Comparison of ENCODE assay signal across 20 cellular contexts in the genomic region with DNA sequence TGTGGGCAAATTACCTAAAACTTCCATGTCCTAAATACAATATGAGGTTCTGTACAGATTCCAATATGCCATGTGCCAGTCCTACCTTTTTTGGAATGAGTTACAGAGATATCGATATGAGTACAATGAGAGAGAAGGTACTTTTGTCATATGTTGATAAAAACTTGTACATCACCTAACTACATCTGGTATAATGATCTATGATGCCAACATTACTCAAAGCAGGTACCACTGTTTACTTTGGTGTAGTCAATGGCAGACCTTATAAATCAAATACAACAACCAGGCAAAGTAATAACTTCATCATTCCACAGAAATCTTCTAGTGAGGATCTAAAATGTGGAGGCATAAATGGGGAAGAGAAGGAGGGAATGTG. TPM values are rescaled to one million over a fixed set of nuclear protein-coding genes. Genes with fewer than 3 reads are reported as not detected.
DNase-seq lines count a peak whose midpoint lies in the region; ATAC-seq and TF ChIP-seq lines count a peak whose summit lies in the region.
"Had no signal": no experiment of that assay in that cellular context is flagged by ENCODE, and none has a peak within 500 bp of the region (broad histone marks: within the 10 kb centered on the region; RNA-seq: fewer than 3 reads in every experiment).

No MANE protein-coding gene starts in this region.

- peak overlapping the region; percentile 17 for H3K4me3 Mint-ChIP-seq in Calu3 (ENCODE audit: low read depth, unreplicated experiment)
- peak overlapping the region; percentile 13 for H3K4me3 Mint-ChIP-seq in activated T-helper 2 cell treated with anti-CD3 and anti-CD28 coated beads, Interferon-gamma antibody, Interleukin-2, Interleukin-4, amounts not matched to agents 10 μg/mL and 5 μg/mL and 100 μg/mL, durations not matched to agents 14 hours and 24 hours and 36 hours (ENCODE audit: low read depth)
- H3K4me3 Mint-ChIP-seq: activated B cell treated with CpG ODN at 0.5 μM for 24 hours had no signal

- peaks cover 9% of the 10 kb centered on the region for H3K79me2 ChIP-seq in hepatocyte

- no peaks in the 10 kb centered on the region for H3K9me3 Mint-ChIP-seq in Calu3 (ENCODE audit: low read depth, unreplicated experiment)
- H3K9me3 Mint-ChIP-seq in activated T-helper 2 cell treated with anti-CD3 and anti-CD28 coated beads, Interferon-gamma antibody, Interleukin-2, Interleukin-4, amounts not matched to agents 10 μg/mL and 5 μg/mL and 100 μg/mL, durations not matched to agents 14 hours and 24 hours and 36 hours = no peaks in the 10 kb centered on the region
- H3K9me3 Mint-ChIP-seq: activated B cell treated with CpG ODN at 0.5 μM for 24 hours, IgD-negative memory B cell had no signal

- WGBS in hepatocyte (ENCODE audit: low lambda C conversion rate, missing lambda C conversion rate) = 100% methylated on average over 1 of the region's 1 CpG

- peak overlapping the region; percentile 83 for H3K27ac Mint-ChIP-seq in Calu3 (ENCODE audit: unreplicated experiment)
- H3K27ac Mint-ChIP-seq in activated T-helper 2 cell treated with anti-CD3 and anti-CD28 coated beads, Interferon-gamma antibody, Interleukin-2, Interleukin-4, amounts not matched to agents 10 μg/mL and 5 μg/mL and 100 μg/mL, durations not matched to agents 14 hours and 24 hours and 36 hours = peak overlapping the region; percentile 75
- H3K27ac Mint-ChIP-seq: IgD-negative memory B cell had no signal

- H3K4me2 ChIP-seq in hepatocyte = no peak overlapping the region

- no TSS peak for BruUV-seq in Calu3 (replicated peaks; lab: Mats Ljungman, UMichigan)

- TF ChIP-seq CTCF in 22Rv1 (IDR thresholded peaks at IDR 0.05) (no peak), Calu3 (IDR thresholded peaks at IDR 0.05; ENCODE audit: unreplicated experiment) (no peak), hepatocyte (IDR thresholded peaks at IDR 0.05; ENCODE audit: poor library complexity) (no peak)

- in situ Hi-C loops in KBM-7 (cut with MboI; ENCODE audit: low pct_unique_long_range_greater_than_20kb, low sequenced_read_pairs) = no loop called here

- no peaks in the 10 kb centered on the region for H3K9me2 ChIP-seq in hepatocyte (replicated peaks; ENCODE audit: insufficient read depth)

- no peak overlapping the region for H3K4me3 ChIP-seq in hepatocyte
- H3K4me3 ChIP-seq: GM23248, right lobe of liver had no signal

- peak overlapping the region; percentile 68 for H3K27ac ChIP-seq in 22Rv1
- H3K27ac ChIP-seq in hepatocyte = peak overlapping the region; percentile 89
- H3K27ac ChIP-seq: GM23248, right lobe of liver had no signal

- no peak overlapping the region for H2AFZ ChIP-seq in hepatocyte
- H2AFZ ChIP-seq: GM23248 had no signal

- H3K27me3 Mint-ChIP-seq in Calu3 (ENCODE audit: unreplicated experiment) = no peaks in the 10 kb centered on the region
- no peaks in the 10 kb centered on the region for H3K27me3 Mint-ChIP-seq in activated T-helper 2 cell treated with anti-CD3 and anti-CD28 coated beads, Interferon-gamma antibody, Interleukin-2, Interleukin-4, amounts not matched to agents 10 μg/mL and 5 μg/mL and 100 μg/mL, durations not matched to agents 14 hours and 24 hours and 36 hours (ENCODE audit: low read depth)
- H3K27me3 Mint-ChIP-seq: activated B cell treated with CpG ODN at 0.5 μM for 24 hours, IgD-negative memory B cell had no signal

- no peaks in the 10 kb centered on the region for H3K9me3 ChIP-seq in hepatocyte (ENCODE audit: low read depth)
- H3K9me3 ChIP-seq: right lobe of liver had no signal

- no peaks in the 10 kb centered on the region for H3K4me1 ChIP-seq in hepatocyte (ENCODE audit: insufficient read depth)
- H3K4me1 ChIP-seq: right lobe of liver had no signal

- H4K20me1 ChIP-seq in hepatocyte (ENCODE audit: insufficient read depth, poor library complexity, severe bottlenecking) = no peaks in the 10 kb centered on the region

- no peak for ATAC-seq in HG03565 (IDR thresholded peaks at IDR 0.05; ENCODE audit: unreplicated experiment)
- ATAC-seq: left lobe of liver, Right ventricle myocardium inferior had no signal

- DNase-seq in Calu3 (no peak), hepatocyte (ENCODE audit: low spot score) (no peak), SIG-M5 treated with dmso at 0.1 percent for 504 hours (lab: John Stamatoyannopoulos, UW; ENCODE audit: unreplicated experiment) (no peak), KBM-7 (no peak)
- no peak for DNase-seq in activated T-helper 2 cell treated with anti-CD3 and anti-CD28 coated beads, Interferon-gamma antibody, Interleukin-2, Interleukin-4, amounts not matched to agents 10 μg/mL and 5 μg/mL and 100 μg/mL, durations not matched to agents 14 hours and 24 hours and 36 hours (ENCODE audit: low spot score)
- DNase-seq: activated B cell treated with CpG ODN at 0.5 μM for 24 hours, AML-193, anterior cingulate cortex, MV-4-11, NCI-H2029 treated with DMSO at 0.1 percent for 48 hours, NCI-H510A, right lobe of liver had no signal

- no peaks in the 10 kb centered on the region for H3K36me3 ChIP-seq in hepatocyte (replicated peaks; ENCODE audit: insufficient read depth, low read depth)

- no peaks in the 10 kb centered on the region for H3K27me3 ChIP-seq in hepatocyte
- H3K27me3 ChIP-seq: right lobe of liver had no signal

- intact Hi-C loops in Calu3 (cut with micrococcal nuclease; ENCODE audit: unreplicated experiment) = no loop called here
- intact Hi-C loops in activated T-helper 2 cell treated with anti-CD3 and anti-CD28 coated beads, Interferon-gamma antibody, Interleukin-2, Interleukin-4, amounts not matched to agents 10 μg/mL and 5 μg/mL and 100 μg/mL, durations not matched to agents 14 hours and 24 hours and 36 hours (cut with micrococcal nuclease) = no loop called here

- H3K36me3 Mint-ChIP-seq in Calu3 (ENCODE audit: insufficient read depth, unreplicated experiment) = peaks cover 39% of the 10 kb centered on the region
- H3K36me3 Mint-ChIP-seq in activated T-helper 2 cell treated with anti-CD3 and anti-CD28 coated beads, Interferon-gamma antibody, Interleukin-2, Interleukin-4, amounts not matched to agents 10 μg/mL and 5 μg/mL and 100 μg/mL, durations not matched to agents 14 hours and 24 hours and 36 hours (ENCODE audit: low read depth) = peaks cover 63% of the 10 kb centered on the region

- CTCF ChIA-PET in Calu3 (lab: Charles Lee) = interaction anchor here (1.4 to 1.8 kb wide), 2 partner anchors 15 to 206 kb away, joined by 3 to 6 read pairs; no protein-coding TSS in a partner anchor

- peaks cover 16% of the 10 kb centered on the region for H3K4me1 Mint-ChIP-seq in Calu3 (ENCODE audit: low read depth, unreplicated experiment)
- H3K4me1 Mint-ChIP-seq in activated T-helper 2 cell treated with anti-CD3 and anti-CD28 coated beads, Interferon-gamma antibody, Interleukin-2, Interleukin-4, amounts not matched to agents 10 μg/mL and 5 μg/mL and 100 μg/mL, durations not matched to agents 14 hours and 24 hours and 36 hours (ENCODE audit: low read depth) = peaks cover 22% of the 10 kb centered on the region

RNA-seq across cellular contexts. Expression of a gene that starts 12.7 kb away (rescaled TPM):
- total RNA-seq in Calu3 (2022) (30.4 and 32.5 TPM in 2 replicates), hepatocyte (24.4 and 29.4 TPM in 2 replicates)
- total RNA-seq in activated T-helper 2 cell treated with anti-CD3 and anti-CD28 coated beads, Interferon-gamma antibody, Interleukin-2, Interleukin-4, amounts not matched to agents 10 μg/mL and 5 μg/mL and 100 μg/mL, durations not matched to agents 14 hours and 24 hours and 36 hours = 32.7 and 33.6 TPM in 2 replicates
- polyA plus RNA-seq in hepatocyte = 10.7 and 12.0 TPM in 2 replicates

RNA-seq across cellular contexts. Expression of a gene that starts 35.4 kb away (rescaled TPM):
- total RNA-seq in Calu3 (2022) = not detected in 2 replicates
- total RNA-seq in activated T-helper 2 cell treated with anti-CD3 and anti-CD28 coated beads, Interferon-gamma antibody, Interleukin-2, Interleukin-4, amounts not matched to agents 10 μg/mL and 5 μg/mL and 100 μg/mL, durations not matched to agents 14 hours and 24 hours and 36 hours = 0.07 TPM in 1 of 2 replicates, not detected in the other
- not detected in 2 replicates for total RNA-seq in hepatocyte
- 0.05 and 0.19 TPM in 2 replicates for polyA plus RNA-seq in hepatocyte
- total RNA-seq: G401; GM23248; T-helper 1 cell treated with Interleukin-12 subunit alpha and Interleukin-12 subunit beta and Interleukin-4 antibody, amounts not matched to agents 30 ng/mL and 1 ng/mL, for 36 hours had no signal
- polyA plus RNA-seq: GM23248 had no signal

RNA-seq across cellular contexts. Expression of a gene that starts 54.0 kb away (rescaled TPM):
- total RNA-seq in Calu3 (2022) = 46.2 and 54.3 TPM in 2 replicates
- total RNA-seq in activated T-helper 2 cell treated with anti-CD3 and anti-CD28 coated beads, Interferon-gamma antibody, Interleukin-2, Interleukin-4, amounts not matched to agents 10 μg/mL and 5 μg/mL and 100 μg/mL, durations not matched to agents 14 hours and 24 hours and 36 hours = 66.0 and 66.5 TPM in 2 replicates
- 51.6 and 60.1 TPM in 2 replicates for total RNA-seq in hepatocyte
- 36.2 and 41.3 TPM in 2 replicates for polyA plus RNA-seq in hepatocyte

RNA-seq across cellular contexts. Expression of a gene that starts 54.4 kb away (rescaled TPM):
- total RNA-seq in Calu3 (2022) = 205 TPM in 2 replicates
- 217 and 228 TPM in 2 replicates for total RNA-seq in activated T-helper 2 cell treated with anti-CD3 and anti-CD28 coated beads, Interferon-gamma antibody, Interleukin-2, Interleukin-4, amounts not matched to agents 10 μg/mL and 5 μg/mL and 100 μg/mL, durations not matched to agents 14 hours and 24 hours and 36 hours
- 56.5 and 84.2 TPM in 2 replicates for total RNA-seq in hepatocyte
- polyA plus RNA-seq in hepatocyte = 147 and 148 TPM in 2 replicates

RNA-seq across cellular contexts. Expression of a gene that starts 57.1 kb away (rescaled TPM):
- total RNA-seq in Calu3 (2022) (28.6 and 30.5 TPM in 2 replicates), hepatocyte (9.8 and 13.9 TPM in 2 replicates)
- total RNA-seq in activated T-helper 2 cell treated with anti-CD3 and anti-CD28 coated beads, Interferon-gamma antibody, Interleukin-2, Interleukin-4, amounts not matched to agents 10 μg/mL and 5 μg/mL and 100 μg/mL, durations not matched to agents 14 hours and 24 hours and 36 hours = 31.2 and 31.5 TPM in 2 replicates
- polyA plus RNA-seq in hepatocyte = 23.4 and 28.5 TPM in 2 replicates
